In the genomic region with DNA sequence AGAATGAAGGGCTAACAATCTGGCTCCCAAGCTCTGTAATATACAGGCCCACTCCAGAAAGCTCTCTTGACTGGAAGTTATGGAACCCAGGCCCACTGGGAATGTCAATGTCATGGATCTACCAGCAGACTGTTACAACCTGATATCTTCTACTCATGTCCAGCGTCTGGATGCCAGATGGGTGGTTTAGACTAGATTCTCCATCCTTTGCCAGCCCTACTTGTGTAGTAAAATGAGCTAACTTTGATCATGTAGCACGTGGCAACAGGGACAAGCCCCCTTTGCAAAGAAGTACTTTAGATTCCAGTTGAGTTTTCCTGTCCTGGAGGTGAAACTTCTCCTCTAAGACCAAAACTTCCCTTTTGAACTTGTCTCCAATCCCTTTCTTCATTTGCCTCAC, we compare ENCODE assay signal across 14 cellular contexts.
"Had no signal": no experiment of that assay in that cellular context is flagged by ENCODE, and none has a peak within 500 bp of the region (broad histone marks: within the 10 kb centered on the region; RNA-seq: fewer than 3 reads in every experiment).

No MANE protein-coding gene starts in this region.

- ATAC-seq: activated CD4-positive, alpha-beta T cell treated with anti-CD3 and anti-CD28 coated beads for 36 hours; foreskin keratinocyte; natural killer cell treated with Interleukin-12 subunit alpha and Interleukin-12 subunit beta and Interleukin-15 and Interleukin-18, amount 100 ng/mL, for 72 hours had no signal

- H3K4me3 ChIP-seq: esophagus squamous epithelium, skin epidermis, testis had no signal

- DNase-seq: activated CD4-positive, alpha-beta memory T cell treated with anti-CD3 and anti-CD28 coated beads, Interleukin-2, amount 10 ng/mL, durations not matched to agents 7 days and 5 days; activated CD4-positive, alpha-beta T cell treated with anti-CD3 and anti-CD28 coated beads for 36 hours; activated naive CD4-positive, alpha-beta T cell treated with anti-CD3 and anti-CD28 coated beads, Interleukin-2, amount 10 ng/mL, durations not matched to agents 7 days and 5 days; activated T-cell treated with anti-CD3 and anti-CD28 coated beads, Interleukin-2, amount 50 U/mL, for 24 hours; esophagus squamous epithelium; foreskin keratinocyte; immature natural killer cell; posterior cingulate gyrus; stimulated activated CD4-positive, alpha-beta T cell treated with anti-CD3 and anti-CD28 coated beads, Interleukin-4, amount 100 ng/mL, for 24 hours; stimulated activated naive CD4-positive, alpha-beta T cell treated with Interleukin-2 at 50 U/mL for 16 hours; T-helper 2 cell; testis had no signal

- H3K27me3 ChIP-seq: esophagus squamous epithelium, foreskin keratinocyte, testis had no signal

- H3K27ac ChIP-seq: foreskin keratinocyte had no signal

- H3K4me1 ChIP-seq: foreskin keratinocyte had no signal

- H3K9me3 ChIP-seq: esophagus squamous epithelium, testis had no signal
